In genomic region chr6:80196914-80197313, GRCh38 we compare ENCODE assay signal across 23 cellular contexts.
DNase-seq lines count a peak whose midpoint lies in the region; ATAC-seq and TF ChIP-seq lines count a peak whose summit lies in the region.
"Had no signal": no experiment of that assay in that cellular context is flagged by ENCODE, and none has a peak within 500 bp of the region (broad histone marks: within the 10 kb centered on the region; RNA-seq: fewer than 3 reads in every experiment).

No MANE protein-coding gene starts in this region.

- DNase-seq in heart left ventricle: no peak
- no peak for DNase-seq in right atrium auricular region (ENCODE audit: low spot score)
- DNase-seq in heart right ventricle: no peak
- peak; percentile 51 for DNase-seq in renal cortical epithelial cell (ENCODE audit: low read depth)
- DNase-seq in activated naive CD4-positive, alpha-beta T cell treated with anti-CD3 and anti-CD28 coated beads, Interleukin-2, amount 50 U/mL, for 16 hours: no peak
- no peak for DNase-seq in T-helper 1 cell
- DNase-seq: AML-193; CD4-positive, alpha-beta T cell; GDM1; GOT3; KBM-7; MV-4-11; NCI-H1694 treated with DMSO at 0.1 percent for 48 hours; NCI-H2081; NCI-H2171 treated with DMSO at 0.1 percent for 48 hours; NCI-H526; PC-9; SHP77 had no signal

- H3K36me3 ChIP-seq in heart left ventricle (no peaks in the 10 kb centered on the region), right atrium auricular region (no peaks in the 10 kb centered on the region), heart right ventricle (peaks cover 0 to 4% (median 0%) of the 10 kb centered on the region in 9 donors)
- H3K36me3 ChIP-seq: BLaER1 treated with 17β-estradiol and CSF1 and Interleukin-3, amounts not matched to agents 10 nM and 100 nM; HAP-1 had no signal

- 71 to 82% (median 75%) methylated on average over 4 of the region's 4 CpGs for WGBS in heart left ventricle, 4 donors
- 64 to 79% methylated on average over 4 of the region's 4 CpGs for WGBS in heart right ventricle, 2 donors

- TF ChIP-seq CTCF in heart left ventricle (IDR thresholded peaks at IDR 0.05): no peak
- TF ChIP-seq CTCF in right atrium auricular region (IDR thresholded peaks at IDR 0.05): no peak
- TF ChIP-seq CTCF in heart right ventricle (IDR thresholded peaks at IDR 0.05): no peak

- H3K4me1 ChIP-seq in heart left ventricle (peaks cover 0 to 9% (median 0%) of the 10 kb centered on the region in 12 donors), right atrium auricular region (peaks cover 0 to 7% of the 10 kb centered on the region in 2 donors), heart right ventricle (peaks cover 0 to 16% (median 0%) of the 10 kb centered on the region in 9 donors)
- H3K4me1 ChIP-seq: A549; BLaER1 treated with 17β-estradiol and CSF1 and Interleukin-3, amounts not matched to agents 10 nM and 100 nM; HAP-1 had no signal

- H3K4me3 ChIP-seq in heart left ventricle (no peak overlapping the region), right atrium auricular region (no peak overlapping the region), heart right ventricle (no peak overlapping the region)
- H3K4me3 ChIP-seq: A549; BLaER1 treated with 17β-estradiol and CSF1 and Interleukin-3, amounts not matched to agents 10 nM and 100 nM; GM12878; HAP-1; PC-9 had no signal

- H3K27ac ChIP-seq in heart left ventricle: peak overlapping the region in 2 of 12 donors; percentile 33 to 42
- no peak overlapping the region for H3K27ac ChIP-seq in right atrium auricular region
- H3K27ac ChIP-seq in heart right ventricle: peak overlapping the region in 2 of 10 donors; percentile 19 to 46
- H3K27ac ChIP-seq: A549; BLaER1 treated with 17β-estradiol and CSF1 and Interleukin-3, amounts not matched to agents 10 nM and 100 nM; PC-9 had no signal

- intact Hi-C loops in heart left ventricle (cut with DNase I): loop anchor here in 3 of 10 donors (5.0 kb wide), 1 partner anchor 45 kb away; no protein-coding TSS in a partner anchor
- intact Hi-C loops in heart right ventricle (cut with DNase I): loop anchor here in 1 of 10 donors (5.0 kb wide), 1 partner anchor 1045 kb away; no protein-coding TSS in a partner anchor

- no peaks in the 10 kb centered on the region for H3K9me3 ChIP-seq in heart left ventricle
- H3K9me3 ChIP-seq in right atrium auricular region: no peaks in the 10 kb centered on the region
- H3K9me3 ChIP-seq in heart right ventricle: no peaks in the 10 kb centered on the region
- H3K9me3 ChIP-seq: A549; BLaER1 treated with 17β-estradiol and CSF1 and Interleukin-3, amounts not matched to agents 10 nM and 100 nM; HAP-1 had no signal

- peak in 3 of 4 donors; percentile 49 to 74 (median 65) for ATAC-seq in heart left ventricle
- peak in 5 of 8 donors; percentile 38 to 81 (median 64) for ATAC-seq in heart right ventricle
- no peak for ATAC-seq in GM21529 (IDR thresholded peaks at IDR 0.05; ENCODE audit: unreplicated experiment)
- ATAC-seq: A549, GM12878 had no signal

- H3K27me3 ChIP-seq in heart left ventricle (no peaks in the 10 kb centered on the region), right atrium auricular region (no peaks in the 10 kb centered on the region), heart right ventricle (no peaks in the 10 kb centered on the region)
- H3K27me3 ChIP-seq: BLaER1 treated with 17β-estradiol and CSF1 and Interleukin-3, amounts not matched to agents 10 nM and 100 nM had no signal

- no peak for TF ChIP-seq POLR2A in heart left ventricle (IDR thresholded peaks at IDR 0.05)
